2 cellular contexts compared by ENCODE assay signal in genomic region chr2:44101246-44101645, GRCh38.
TF ChIP-seq lines count a peak whose summit lies in the region.

No MANE protein-coding gene starts in this region.

TF ChIP-seq in IMR-90, 13 proteins besides CTCF, POLR2A, EP300 and RAD21:
- TF ChIP-seq CHD1 (IDR thresholded peaks at IDR 0.05; ENCODE audit: low read depth, low read length) = no peak
- no peak for TF ChIP-seq FOS (IDR thresholded peaks at IDR 0.05; ENCODE audit: low read depth, low read length)
- TF ChIP-seq MAFK (IDR thresholded peaks at IDR 0.05; ENCODE audit: low read depth, low read length) = no peak
- no peak for TF ChIP-seq SMC3 (IDR thresholded peaks at IDR 0.05; ENCODE audit: low read depth, low read length)
- TF ChIP-seq CEBPB (IDR thresholded peaks at IDR 0.05; ENCODE audit: low read depth, low read length) = no peak

TF ChIP-seq in H1, 55 proteins besides CTCF, POLR2A, EP300 and RAD21:
- no peak for TF ChIP-seq JUN (IDR thresholded peaks at IDR 0.05; ENCODE audit: low read depth, low read length)
- TF ChIP-seq KDM1A (IDR thresholded peaks at IDR 0.05; ENCODE audit: borderline replicate concordance, low read length) = no peak
- no peak for TF ChIP-seq TCF12 (IDR thresholded peaks at IDR 0.05; ENCODE audit: low read depth, low read length)
- no peak for TF ChIP-seq SRF (IDR thresholded peaks at IDR 0.05; ENCODE audit: low read depth, low read length)
- no peak for TF ChIP-seq RXRA (IDR thresholded peaks at IDR 0.05; ENCODE audit: insufficient read depth, low read depth, low read length)
- TF ChIP-seq ATF3 (IDR thresholded peaks at IDR 0.05; ENCODE audit: insufficient read depth, low read depth, low read length) = no peak
- TF ChIP-seq SIRT6 (IDR thresholded peaks at IDR 0.05; ENCODE audit: low read length) = no peak
- no peak for TF ChIP-seq SIN3A (conservative IDR thresholded peaks at IDR 0.05 in 1 of 2, IDR thresholded peaks at IDR 0.05 in 1 of 2; ENCODE audit: low read depth in 1 of 2, low read length in 2 of 2)
- no peak for TF ChIP-seq SAP30 (IDR thresholded peaks at IDR 0.05; ENCODE audit: insufficient read depth, insufficient replicate concordance, low read length)
- TF ChIP-seq CEBPB (IDR thresholded peaks at IDR 0.05; ENCODE audit: low read depth, low read length) = no peak
- no peak for TF ChIP-seq BRCA1 (IDR thresholded peaks at IDR 0.05; ENCODE audit: low read depth, low read length)
- TF ChIP-seq SP2 (IDR thresholded peaks at IDR 0.05; ENCODE audit: low read length) = no peak
- TF ChIP-seq JUND (IDR thresholded peaks at IDR 0.05; ENCODE audit: low read length) = no peak
- no peak for TF ChIP-seq EZH2 (IDR thresholded peaks at IDR 0.05; ENCODE audit: low read depth, low read length, severe bottlenecking)
